8 cellular contexts compared by ENCODE assay signal in the genomic region with DNA sequence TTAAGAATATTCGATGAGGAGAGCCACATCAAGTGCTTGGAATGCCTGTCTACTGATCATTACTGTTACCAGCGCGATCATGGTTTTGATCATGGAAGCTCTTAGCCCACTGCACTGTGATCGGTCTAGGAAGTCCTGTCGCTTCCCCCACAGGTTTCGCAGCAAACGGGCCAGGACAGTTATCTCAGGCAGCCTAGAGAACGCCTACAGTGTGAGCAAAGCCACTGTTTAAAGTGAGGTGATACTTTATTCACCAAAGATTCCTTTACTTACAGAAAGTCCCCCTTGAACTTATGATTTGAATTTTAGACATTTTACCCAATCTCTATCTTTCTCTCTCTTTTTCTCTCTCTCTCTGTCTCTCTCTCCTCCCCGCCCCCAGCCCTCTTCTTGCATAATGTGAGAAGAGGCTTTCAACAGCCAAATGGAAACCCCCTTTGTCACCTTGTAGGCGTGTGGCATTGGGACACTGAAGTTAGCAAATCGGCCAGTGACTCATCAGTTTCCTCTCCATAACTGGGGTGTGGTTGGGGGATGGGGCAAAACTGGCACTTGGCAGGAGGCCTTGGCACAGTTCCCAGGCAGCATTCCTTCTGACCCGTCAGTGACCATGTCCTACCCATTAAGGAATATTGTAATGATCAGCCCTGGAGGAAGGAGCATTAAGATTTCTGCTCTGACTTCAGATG.
DNase-seq lines count a peak whose midpoint lies in the region; ATAC-seq and TF ChIP-seq lines count a peak whose summit lies in the region.

No MANE protein-coding gene starts in this region.

- H3K4me1 Mint-ChIP-seq in CD8-positive, alpha-beta T cell (ENCODE audit: low read depth), result peaks cover 46% of the 10 kb centered on the region

- peak; percentile 85 for ATAC-seq in CD8-positive, alpha-beta T cell
- ATAC-seq in GM19455 (IDR thresholded peaks at IDR 0.05; ENCODE audit: unreplicated experiment) (peak; percentile 75), HG03571 (IDR thresholded peaks at IDR 0.05; ENCODE audit: unreplicated experiment) (peak; percentile 72), right cardiac atrium (peak; percentile 32 to 67)

- H3K36me3 ChIP-seq in CD8-positive, alpha-beta T cell (ENCODE audit: insufficient read depth, low read length), result no peaks in the 10 kb centered on the region
- peaks cover 0 to 7% (median 0%) of the 10 kb centered on the region in 6 donors for H3K36me3 ChIP-seq in spleen

- no peak for TF ChIP-seq POLR2A in spleen (IDR thresholded peaks at IDR 0.05)

- H3K9me3 Mint-ChIP-seq in CD8-positive, alpha-beta T cell, result no peaks in the 10 kb centered on the region

- no peaks in the 10 kb centered on the region for H3K27me3 Mint-ChIP-seq in CD8-positive, alpha-beta T cell (ENCODE audit: low read depth)

- DNase-seq in CD8-positive, alpha-beta T cell, result peak; percentile 39 to 85 (median 58)
- DNase-seq in T follicular helper cell (ENCODE audit: low read depth), result peak; percentile 42
- peak; percentile 74 for DNase-seq in amniotic epithelial cell (ENCODE audit: low read depth)
- DNase-seq in right cardiac atrium, result peak; percentile 87 to 91 (median 90)
- DNase-seq in spleen, result peak; percentile 87
- DNase-seq in NCI-H82 (lab: John Stamatoyannopoulos, UW), result no peak

- POLR2A ChIA-PET in CD8-positive, alpha-beta T cell (lab: Charles Lee), result interaction anchor here (0.9 kb wide), 1 partner anchor 14 kb away, joined by 3 read pairs; no protein-coding TSS in a partner anchor

- peak overlapping the region; percentile 54 for H3K4me3 Mint-ChIP-seq in CD8-positive, alpha-beta T cell

- CTCF ChIA-PET in CD8-positive, alpha-beta T cell (lab: Charles Lee), result interaction anchor here (0.9 to 1.4 kb wide), 4 partner anchors 16 to 289 kb away, joined by 3 to 5 read pairs (median 4); no protein-coding TSS in a partner anchor

- peaks cover 28% of the 10 kb centered on the region for H3K4me1 ChIP-seq in CD8-positive, alpha-beta T cell (ENCODE audit: insufficient read depth, low read length)
- peaks cover 32% of the 10 kb centered on the region for H3K4me1 ChIP-seq in right cardiac atrium (ENCODE audit: control insufficient read depth, insufficient read depth, low read length)
- H3K4me1 ChIP-seq in spleen, result peaks cover 39 to 86% (median 56%) of the 10 kb centered on the region in 6 donors

- no peaks in the 10 kb centered on the region for H3K27me3 ChIP-seq in CD8-positive, alpha-beta T cell (ENCODE audit: insufficient read depth, low read length)
- H3K27me3 ChIP-seq in right cardiac atrium (ENCODE audit: control insufficient read depth, insufficient read depth), result no peaks in the 10 kb centered on the region
- no peaks in the 10 kb centered on the region for H3K27me3 ChIP-seq in spleen (replicated peaks in 1 of 7)

- WGBS in right cardiac atrium, result 50% methylated on average over 12 of the region's 12 CpGs
- WGBS in spleen, 5 donors, result 20 to 43% (median 33%) methylated on average over 12 of the region's 12 CpGs

- H3K9me3 ChIP-seq in CD8-positive, alpha-beta T cell (ENCODE audit: low read length), result no peaks in the 10 kb centered on the region
- no peaks in the 10 kb centered on the region for H3K9me3 ChIP-seq in right cardiac atrium (ENCODE audit: control insufficient read depth, low read length)
- H3K9me3 ChIP-seq in spleen, result no peaks in the 10 kb centered on the region

- H3K27ac ChIP-seq in CD8-positive, alpha-beta T cell (ENCODE audit: low read depth, low read length), result no peak overlapping the region
- H3K27ac ChIP-seq in right cardiac atrium (ENCODE audit: low read length), result peak overlapping the region; percentile 88
- peak overlapping the region in 7 of 8 donors; percentile 58 to 88 (median 77) for H3K27ac ChIP-seq in spleen

- peaks cover 5% of the 10 kb centered on the region for H3K36me3 Mint-ChIP-seq in CD8-positive, alpha-beta T cell

- peak overlapping the region; percentile 87 for H3K27ac Mint-ChIP-seq in CD8-positive, alpha-beta T cell

- H3K4me3 ChIP-seq in CD8-positive, alpha-beta T cell (ENCODE audit: low read depth, low read length), result no peak overlapping the region
- H3K4me3 ChIP-seq in right cardiac atrium (ENCODE audit: low read length) (no peak overlapping the region), spleen (peak overlapping the region in 1 of 8 donors; percentile 54)

- no peak for TF ChIP-seq CTCF in CD8-positive, alpha-beta T cell (IDR thresholded peaks at IDR 0.05)
- TF ChIP-seq CTCF in spleen (IDR thresholded peaks at IDR 0.05 in 8 of 11, conservative IDR thresholded peaks at IDR 0.05 in 3 of 11), result no peak

- intact Hi-C loops in CD8-positive, alpha-beta T cell (cut with DNase I, micrococcal nuclease), result no loop called here
- intact Hi-C loops in right cardiac atrium (cut with DNase I), result loop anchor here in 1 of 4 donors (5.0 to 10.0 kb wide), 2 partner anchors 203 to 214 kb away; partner anchors contain the start of gene CHST11
- intact Hi-C loops in spleen (cut with DNase I; ENCODE audit: low total_unique reads), result no loop called here
